In genomic region chr2:60844105-60844504, GRCh38 we compare ENCODE assay signal across 27 cellular contexts. TPM values are rescaled to one million over a fixed set of nuclear protein-coding genes. Genes with fewer than 3 reads are reported as not detected.
DNase-seq lines count a peak whose midpoint lies in the region; ATAC-seq and TF ChIP-seq lines count a peak whose summit lies in the region.
"Had no signal": no experiment of that assay in that cellular context is flagged by ENCODE, and none has a peak within 500 bp of the region (broad histone marks: within the 10 kb centered on the region; RNA-seq: fewer than 3 reads in every experiment).

No MANE protein-coding gene starts in this region.

- no peak overlapping the region for H4K8ac ChIP-seq in neuronal stem cell (ENCODE audit: low read depth, low read length)

- peak; percentile 83 for ATAC-seq in activated CD8-positive, alpha-beta T cell treated with anti-CD3 and anti-CD28 coated beads for 36 hours
- no peak for ATAC-seq in activated CD8-positive, alpha-beta T cell treated with anti-CD3 and anti-CD28 coated beads, Interleukin-2, amount 10 ng/mL, durations not matched to agents 7 days and 5 days
- peak; percentile 86 for ATAC-seq in activated naive CD8-positive, alpha-beta T cell treated with anti-CD3 and anti-CD28 coated beads, Interleukin-2, amount 50 U/mL, for 24 hours
- ATAC-seq in naive thymus-derived CD8-positive, alpha-beta T cell: no peak
- ATAC-seq: left lung; naive thymus-derived CD4-positive, alpha-beta T cell had no signal

- H3K4ac ChIP-seq in neuronal stem cell (ENCODE audit: low read length): no peak overlapping the region

- no peaks in the 10 kb centered on the region for H3K36me3 ChIP-seq in neuronal stem cell (replicated peaks in 1 of 2; ENCODE audit: control insufficient read depth in 2 of 2, insufficient read depth in 2 of 2, low read length in 2 of 2)
- H3K36me3 ChIP-seq: cardiac muscle cell, colonic mucosa, left lung had no signal

- no peak overlapping the region for H4K91ac ChIP-seq in neuronal stem cell (ENCODE audit: low read depth, low read length, poor library complexity)

- no peak overlapping the region for H3K18ac ChIP-seq in neuronal stem cell (ENCODE audit: low read length)

- H3K4me1 ChIP-seq in neuronal stem cell (ENCODE audit: control insufficient read depth in 2 of 2, insufficient read depth in 1 of 2, low read depth in 1 of 2, low read length in 2 of 2): peaks cover 0 to 3% of the 10 kb centered on the region in 2 donors
- H3K4me1 ChIP-seq: colonic mucosa, left lung had no signal

- CTCF ChIA-PET in activated CD8-positive, alpha-beta T cell treated with anti-CD3 and anti-CD28 coated beads for 36 hours (lab: Charles Lee): no interaction called here
- CTCF ChIA-PET in activated CD8-positive, alpha-beta T cell treated with anti-CD3 and anti-CD28 coated beads, Interleukin-2, amount 10 ng/mL, durations not matched to agents 7 days and 5 days (lab: Charles Lee): no interaction called here

- H3K27ac Mint-ChIP-seq in activated CD8-positive, alpha-beta T cell treated with anti-CD3 and anti-CD28 coated beads for 36 hours: peak overlapping the region; percentile 25
- no peak overlapping the region for H3K27ac Mint-ChIP-seq in activated CD8-positive, alpha-beta T cell treated with anti-CD3 and anti-CD28 coated beads, Interleukin-2, amount 10 ng/mL, durations not matched to agents 7 days and 5 days
- peak overlapping the region; percentile 24 for H3K27ac Mint-ChIP-seq in activated naive CD8-positive, alpha-beta T cell treated with anti-CD3 and anti-CD28 coated beads, Interleukin-2, amount 50 U/mL, for 24 hours
- no peak overlapping the region for H3K27ac Mint-ChIP-seq in naive thymus-derived CD8-positive, alpha-beta T cell
- H3K27ac Mint-ChIP-seq: activated CD4-positive, alpha-beta T cell treated with anti-CD3 and anti-CD28 coated beads, Interleukin-2, amount 10 ng/mL, durations not matched to agents 7 days and 5 days; H9; IgD-negative memory B cell; mesothelial cell of epicardium; naive thymus-derived CD4-positive, alpha-beta T cell had no signal

- H3K23ac ChIP-seq in neuronal stem cell (ENCODE audit: low read depth, low read length, poor library complexity): no peak overlapping the region

- TF ChIP-seq CTCF in activated CD8-positive, alpha-beta T cell treated with anti-CD3 and anti-CD28 coated beads for 36 hours (IDR thresholded peaks at IDR 0.05): no peak
- no peak for TF ChIP-seq CTCF in GM12865 (IDR thresholded peaks at IDR 0.05; ENCODE audit: insufficient read depth, low read depth, low read length, missing control alignments)

- peaks cover 32% of the 10 kb centered on the region for H3K4me1 Mint-ChIP-seq in activated CD8-positive, alpha-beta T cell treated with anti-CD3 and anti-CD28 coated beads for 36 hours (ENCODE audit: low read depth)
- H3K4me1 Mint-ChIP-seq in activated CD8-positive, alpha-beta T cell treated with anti-CD3 and anti-CD28 coated beads, Interleukin-2, amount 10 ng/mL, durations not matched to agents 7 days and 5 days (ENCODE audit: low read depth): peaks cover 14% of the 10 kb centered on the region
- peaks cover 58% of the 10 kb centered on the region for H3K4me1 Mint-ChIP-seq in activated naive CD8-positive, alpha-beta T cell treated with anti-CD3 and anti-CD28 coated beads, Interleukin-2, amount 50 U/mL, for 24 hours
- peaks cover 11 to 43% (median 16%) of the 10 kb centered on the region in 4 donors for H3K4me1 Mint-ChIP-seq in naive thymus-derived CD8-positive, alpha-beta T cell

- no peaks in the 10 kb centered on the region for H3K27me3 Mint-ChIP-seq in activated CD8-positive, alpha-beta T cell treated with anti-CD3 and anti-CD28 coated beads for 36 hours
- H3K27me3 Mint-ChIP-seq in activated CD8-positive, alpha-beta T cell treated with anti-CD3 and anti-CD28 coated beads, Interleukin-2, amount 10 ng/mL, durations not matched to agents 7 days and 5 days (ENCODE audit: low read depth): no peaks in the 10 kb centered on the region
- H3K27me3 Mint-ChIP-seq in activated naive CD8-positive, alpha-beta T cell treated with anti-CD3 and anti-CD28 coated beads, Interleukin-2, amount 50 U/mL, for 24 hours: no peaks in the 10 kb centered on the region
- H3K27me3 Mint-ChIP-seq in naive thymus-derived CD8-positive, alpha-beta T cell: peaks cover 0 to 3% (median 0%) of the 10 kb centered on the region in 5 donors
- H3K27me3 Mint-ChIP-seq: activated CD4-positive, alpha-beta T cell treated with anti-CD3 and anti-CD28 coated beads, Interleukin-2, amount 10 ng/mL, durations not matched to agents 7 days and 5 days; IgD-negative memory B cell; naive thymus-derived CD4-positive, alpha-beta T cell had no signal

- WGBS in neuronal stem cell (ENCODE audit: extremely low coverage in 2 of 2, insufficient read length in 2 of 2, insufficient replicate concordance in 1 of 2), 2 donors: no CpG with 5 or more reads among the region's 2 CpGs

- H3K79me1 ChIP-seq in neuronal stem cell (ENCODE audit: low read depth, low read length): no peaks in the 10 kb centered on the region

- POLR2A ChIA-PET in activated CD8-positive, alpha-beta T cell treated with anti-CD3 and anti-CD28 coated beads for 36 hours (lab: Charles Lee): no interaction called here
- POLR2A ChIA-PET in activated CD8-positive, alpha-beta T cell treated with anti-CD3 and anti-CD28 coated beads, Interleukin-2, amount 10 ng/mL, durations not matched to agents 7 days and 5 days (lab: Charles Lee): interaction anchor here (1.5 kb wide), 1 partner anchor 37 kb away, joined by 4 read pairs; no protein-coding TSS in a partner anchor
- POLR2A ChIA-PET in naive thymus-derived CD8-positive, alpha-beta T cell (lab: Charles Lee): no interaction called here

- H3K27ac ChIP-seq in neuronal stem cell (replicated peaks; ENCODE audit: low read length): no peak overlapping the region
- H3K27ac ChIP-seq: cardiac muscle cell, colonic mucosa, epithelial cell of prostate, left lung, RWPE1 had no signal

- no peak overlapping the region for H2AFZ ChIP-seq in neuronal stem cell (ENCODE audit: low read length)

- peak overlapping the region; percentile 10 for H3K4me3 Mint-ChIP-seq in activated CD8-positive, alpha-beta T cell treated with anti-CD3 and anti-CD28 coated beads for 36 hours
- no peak overlapping the region for H3K4me3 Mint-ChIP-seq in activated CD8-positive, alpha-beta T cell treated with anti-CD3 and anti-CD28 coated beads, Interleukin-2, amount 10 ng/mL, durations not matched to agents 7 days and 5 days
- H3K4me3 Mint-ChIP-seq in activated naive CD8-positive, alpha-beta T cell treated with anti-CD3 and anti-CD28 coated beads, Interleukin-2, amount 50 U/mL, for 24 hours: peak overlapping the region; percentile 1
- no peak overlapping the region for H3K4me3 Mint-ChIP-seq in naive thymus-derived CD8-positive, alpha-beta T cell
- H3K4me3 Mint-ChIP-seq: activated CD4-positive, alpha-beta T cell treated with anti-CD3 and anti-CD28 coated beads, Interleukin-2, amount 10 ng/mL, durations not matched to agents 7 days and 5 days; H9; mesothelial cell of epicardium; naive thymus-derived CD4-positive, alpha-beta T cell had no signal

- H3K9me3 ChIP-seq in neuronal stem cell (replicated peaks in 1 of 2; ENCODE audit: control insufficient read depth in 2 of 2, insufficient read depth in 1 of 2, low read depth in 1 of 2, low read length in 2 of 2): no peaks in the 10 kb centered on the region
- H3K9me3 ChIP-seq: colonic mucosa, left lung had no signal

- H2BK120ac ChIP-seq in neuronal stem cell (ENCODE audit: low read depth, low read length): no peak overlapping the region

- no peak overlapping the region for H2BK12ac ChIP-seq in neuronal stem cell (ENCODE audit: low read length)

- H3K4me3 ChIP-seq in GM12865 (ENCODE audit: low read depth, low read length) (no peak overlapping the region), neuronal stem cell (ENCODE audit: low read length in 2 of 2) (no peak overlapping the region)
- H3K4me3 ChIP-seq: cardiac muscle cell, colonic mucosa, left lung had no signal

- no peaks in the 10 kb centered on the region for H3K27me3 ChIP-seq in neuronal stem cell (ENCODE audit: control insufficient read depth in 3 of 3, insufficient read depth in 3 of 3, low read depth in 1 of 3, low read length in 3 of 3)
- H3K27me3 ChIP-seq: cardiac muscle cell, colonic mucosa, left lung had no signal

- H2BK5ac ChIP-seq in neuronal stem cell (ENCODE audit: low read length): no peak overlapping the region

- no peak overlapping the region for H3K4me2 ChIP-seq in neuronal stem cell (ENCODE audit: insufficient read depth, low read length, poor library complexity, severe bottlenecking)

- no peak overlapping the region for H3K9ac ChIP-seq in neuronal stem cell (ENCODE audit: low read depth, low read length, poor library complexity)

- no peak overlapping the region for H3K14ac ChIP-seq in neuronal stem cell (ENCODE audit: low read length)

- H2BK15ac ChIP-seq in neuronal stem cell (ENCODE audit: low read length): no peak overlapping the region

- H2AK5ac ChIP-seq in neuronal stem cell (ENCODE audit: low read depth, low read length): no peak overlapping the region

- H3K9me3 Mint-ChIP-seq in activated CD8-positive, alpha-beta T cell treated with anti-CD3 and anti-CD28 coated beads for 36 hours: no peaks in the 10 kb centered on the region
- no peaks in the 10 kb centered on the region for H3K9me3 Mint-ChIP-seq in activated CD8-positive, alpha-beta T cell treated with anti-CD3 and anti-CD28 coated beads, Interleukin-2, amount 10 ng/mL, durations not matched to agents 7 days and 5 days (ENCODE audit: insufficient read depth)
- peaks cover 5% of the 10 kb centered on the region for H3K9me3 Mint-ChIP-seq in activated naive CD8-positive, alpha-beta T cell treated with anti-CD3 and anti-CD28 coated beads, Interleukin-2, amount 50 U/mL, for 24 hours
- H3K9me3 Mint-ChIP-seq in naive thymus-derived CD8-positive, alpha-beta T cell: no peaks in the 10 kb centered on the region
- H3K9me3 Mint-ChIP-seq: activated CD4-positive, alpha-beta T cell treated with anti-CD3 and anti-CD28 coated beads, Interleukin-2, amount 10 ng/mL, durations not matched to agents 7 days and 5 days; H9; mesothelial cell of epicardium had no signal

- no peaks in the 10 kb centered on the region for H3K36me3 Mint-ChIP-seq in activated CD8-positive, alpha-beta T cell treated with anti-CD3 and anti-CD28 coated beads for 36 hours (ENCODE audit: low read depth)
- H3K36me3 Mint-ChIP-seq in activated CD8-positive, alpha-beta T cell treated with anti-CD3 and anti-CD28 coated beads, Interleukin-2, amount 10 ng/mL, durations not matched to agents 7 days and 5 days (ENCODE audit: low read depth): no peaks in the 10 kb centered on the region
- no peaks in the 10 kb centered on the region for H3K36me3 Mint-ChIP-seq in activated naive CD8-positive, alpha-beta T cell treated with anti-CD3 and anti-CD28 coated beads, Interleukin-2, amount 50 U/mL, for 24 hours (ENCODE audit: low read depth)
- no peaks in the 10 kb centered on the region for H3K36me3 Mint-ChIP-seq in naive thymus-derived CD8-positive, alpha-beta T cell
- H3K36me3 Mint-ChIP-seq: mesothelial cell of epicardium had no signal

- DNase-seq in activated CD8-positive, alpha-beta T cell treated with anti-CD3 and anti-CD28 coated beads for 36 hours: peak; percentile 60
- DNase-seq in activated CD8-positive, alpha-beta T cell treated with anti-CD3 and anti-CD28 coated beads, Interleukin-2, amount 10 ng/mL, durations not matched to agents 7 days and 5 days: no peak
- peak; percentile 61 for DNase-seq in GM12865 (ENCODE audit: low read depth)
- peak; percentile 35 for DNase-seq in MV-4-11 (lab: John Stamatoyannopoulos, UW)
- DNase-seq in activated naive CD8-positive, alpha-beta T cell treated with anti-CD3 and anti-CD28 coated beads, Interleukin-2, amount 50 U/mL, for 24 hours: no peak
- DNase-seq in neuronal stem cell (ENCODE audit: low spot score): no peak
- DNase-seq in NCI-H510A (lab: John Stamatoyannopoulos, UW): no peak
- DNase-seq in naive thymus-derived CD8-positive, alpha-beta T cell: no peak
- DNase-seq: ACHN; activated CD4-positive, alpha-beta T cell treated with anti-CD3 and anti-CD28 coated beads, Interleukin-2, amount 10 ng/mL, durations not matched to agents 7 days and 5 days; activated CD8-positive, alpha-beta memory T cell treated with anti-CD3 and anti-CD28 coated beads, Interleukin-2, amount 50 U/mL, for 48 hours; aorta; colonic mucosa; DMS153; effector CD8-positive, alpha-beta T cell; H9; left lung; naive thymus-derived CD4-positive, alpha-beta T cell; NCI-H1105 treated with DMSO at 0.1 percent for 48 hours; NCI-H2081; NCI-H2227 treated with DMSO at 0.1 percent for 48 hours; occipital lobe had no signal

- intact Hi-C loops in activated CD8-positive, alpha-beta T cell treated with anti-CD3 and anti-CD28 coated beads for 36 hours (cut with micrococcal nuclease): no loop called here

RNA-seq across cellular contexts. Expression of gene REL, which starts 37.3 kb away (rescaled TPM):
- 10 to 100 TPM; 84.7 to 85.3 TPM for total RNA-seq in activated CD8-positive, alpha-beta T cell treated with anti-CD3 and anti-CD28 coated beads for 36 hours
- total RNA-seq in activated CD8-positive, alpha-beta T cell treated with anti-CD3 and anti-CD28 coated beads, Interleukin-2, amount 10 ng/mL, durations not matched to agents 7 days and 5 days: 10 to 100 TPM; 20.1 to 21.6 TPM
- 4.8 TPM for polyA plus RNA-seq in neuronal stem cell (2013, experiment 1 of 2)
- polyA plus RNA-seq in neuronal stem cell (2013, experiment 2 of 2): 5.2 TPM
- 10 to 100 TPM; 27.1 to 28.8 TPM for total RNA-seq in naive thymus-derived CD8-positive, alpha-beta T cell
- polyA plus RNA-seq in naive thymus-derived CD8-positive, alpha-beta T cell: 10 to 100 TPM; 12.5 to 20.0 (median 13.7) TPM

Comparison
In these comparisons a context has a peak if more than half of its experiments do, and no peak if none do; other contexts are left out.
1. ATAC-seq: peak in activated CD8-positive, alpha-beta T cell treated with anti-CD3 and anti-CD28 coated beads for 36 hours (single experiment) and activated naive CD8-positive, alpha-beta T cell treated with anti-CD3 and anti-CD28 coated beads, Interleukin-2, amount 50 U/mL, for 24 hours (single experiment); none in activated CD8-positive, alpha-beta T cell treated with anti-CD3 and anti-CD28 coated beads, Interleukin-2, amount 10 ng/mL, durations not matched to agents 7 days and 5 days (single experiment) and naive thymus-derived CD8-positive, alpha-beta T cell (0 of 2).
2. DNase-seq: peak in activated CD8-positive, alpha-beta T cell treated with anti-CD3 and anti-CD28 coated beads for 36 hours (single experiment), GM12865 (single experiment) and MV-4-11 (single experiment); none in activated CD8-positive, alpha-beta T cell treated with anti-CD3 and anti-CD28 coated beads, Interleukin-2, amount 10 ng/mL, durations not matched to agents 7 days and 5 days (single experiment), activated naive CD8-positive, alpha-beta T cell treated with anti-CD3 and anti-CD28 coated beads, Interleukin-2, amount 50 U/mL, for 24 hours (single experiment), neuronal stem cell (single experiment), NCI-H510A (single experiment) and naive thymus-derived CD8-positive, alpha-beta T cell (0 of 10).
3. H3K27ac Mint-ChIP-seq: peak in activated CD8-positive, alpha-beta T cell treated with anti-CD3 and anti-CD28 coated beads for 36 hours (single experiment) and activated naive CD8-positive, alpha-beta T cell treated with anti-CD3 and anti-CD28 coated beads, Interleukin-2, amount 50 U/mL, for 24 hours (single experiment); none in activated CD8-positive, alpha-beta T cell treated with anti-CD3 and anti-CD28 coated beads, Interleukin-2, amount 10 ng/mL, durations not matched to agents 7 days and 5 days (single experiment) and naive thymus-derived CD8-positive, alpha-beta T cell (0 of 10).
4. H3K4me3 Mint-ChIP-seq: peak in activated CD8-positive, alpha-beta T cell treated with anti-CD3 and anti-CD28 coated beads for 36 hours (single experiment) and activated naive CD8-positive, alpha-beta T cell treated with anti-CD3 and anti-CD28 coated beads, Interleukin-2, amount 50 U/mL, for 24 hours (single experiment); none in activated CD8-positive, alpha-beta T cell treated with anti-CD3 and anti-CD28 coated beads, Interleukin-2, amount 10 ng/mL, durations not matched to agents 7 days and 5 days (single experiment) and naive thymus-derived CD8-positive, alpha-beta T cell (0 of 10).